ENCODE assay signal across 1 cellular context in genomic region chr17:6713130-6713917, GRCh38.
A peak's percentile ranks its signal among the peaks of the same experiment; 100 is the strongest.
TF ChIP-seq lines count a peak whose summit lies in the region.

TSS of gene SLC13A5 (minus strand) at chr17:6713369. CDS start at chr17:6713333, 36 bp downstream.

TF ChIP-seq in HepG2, 621 proteins besides CTCF, POLR2A, EP300 and RAD21 (continued from another document and continues in another):
- TF ChIP-seq NFRKB (IDR thresholded peaks at IDR 0.05) (no peak), ZNF713 (CRISPR knock-in tag; IDR thresholded peaks at IDR 0.05) (no peak), ZHX1 (CRISPR knock-in tag; IDR thresholded peaks at IDR 0.05; ENCODE audit: low read depth) (no peak), ZNF691 (CRISPR knock-in tag; IDR thresholded peaks at IDR 0.05; ENCODE audit: borderline replicate concordance, low read depth) (0 out of 2 replicates have a peak, but pooled peaks have one; percentile 37), KLF16 (CRISPR knock-in tag; IDR thresholded peaks at IDR 0.05) (peak in 1 of 2 experiments; percentile 78; a peak in 2 of 4 replicates), MAFG (CRISPR knock-in tag; IDR thresholded peaks at IDR 0.05) (no peak), MED8 (CRISPR knock-in tag; IDR thresholded peaks at IDR 0.05; ENCODE audit: insufficient replicate concordance) (peak; percentile 65), ZNF761 (CRISPR knock-in tag; conservative IDR thresholded peaks at IDR 0.05) (no peak; the same call in 1 of the 2 replicates), HNF4G (IDR thresholded peaks at IDR 0.05; ENCODE audit: borderline replicate concordance, low read depth, low read length) (peak; percentile 61; the same call in 1 of the 2 replicates), HNF4G (CRISPR knock-in tag; IDR thresholded peaks at IDR 0.05; ENCODE audit: borderline replicate concordance, low read depth) (no peak), RCOR2 (CRISPR knock-in tag; IDR thresholded peaks at IDR 0.05) (no peak), HNRNPUL1 (IDR thresholded peaks at IDR 0.05; ENCODE audit: low read depth, low read length) (no peak), ZNF292 (CRISPR knock-in tag; IDR thresholded peaks at IDR 0.05; ENCODE audit: borderline replicate concordance, low read depth) (peak; percentile 39; the same call in 1 of the 2 replicates), ZNF615 (CRISPR knock-in tag; IDR thresholded peaks at IDR 0.05; ENCODE audit: borderline replicate concordance) (no peak), MAFK (conservative IDR thresholded peaks at IDR 0.05 in 1 of 2, IDR thresholded peaks at IDR 0.05 in 1 of 2; ENCODE audit: low read length in 2 of 2) (no peak), ZNF362 (CRISPR knock-in tag; IDR thresholded peaks at IDR 0.05; ENCODE audit: borderline replicate concordance) (peak; percentile 41; the same call in 1 of the 2 replicates), CEBPG (CRISPR knock-in tag; IDR thresholded peaks at IDR 0.05) (no peak), ZNF230 (CRISPR knock-in tag; IDR thresholded peaks at IDR 0.05) (peak; percentile 80; the same call in 1 of the 2 replicates), MYNN (CRISPR knock-in tag; IDR thresholded peaks at IDR 0.05; ENCODE audit: low read depth) (no peak), RFX5 (IDR thresholded peaks at IDR 0.05; ENCODE audit: low read depth, low read length) (no peak), ZSCAN25 (CRISPR knock-in tag; IDR thresholded peaks at IDR 0.05) (peak; percentile 61; the same call in 1 of the 2 replicates), ZNF407 (CRISPR knock-in tag; IDR thresholded peaks at IDR 0.05; ENCODE audit: not compliant biosample characterization) (peak; percentile 74), ZNF12 (CRISPR knock-in tag; IDR thresholded peaks at IDR 0.05) (no peak), TRIM24 (CRISPR knock-in tag; IDR thresholded peaks at IDR 0.05) (no peak), ZSCAN21 (CRISPR knock-in tag; IDR thresholded peaks at IDR 0.05; ENCODE audit: borderline replicate concordance) (peak; percentile 79), NFKB2 (CRISPR knock-in tag; IDR thresholded peaks at IDR 0.05; ENCODE audit: borderline replicate concordance) (peak; percentile 87; the same call in 1 of the 2 replicates), ZFP37 (CRISPR knock-in tag; IDR thresholded peaks at IDR 0.05; ENCODE audit: borderline replicate concordance) (0 out of 2 replicates have a peak, but pooled peaks have one; percentile 68), ATRX (CRISPR knock-in tag; IDR thresholded peaks at IDR 0.05; ENCODE audit: borderline replicate concordance) (no peak), MTA3 (CRISPR knock-in tag; IDR thresholded peaks at IDR 0.05) (no peak), SNAPC5 (CRISPR knock-in tag; IDR thresholded peaks at IDR 0.05; ENCODE audit: borderline replicate concordance) (peak; percentile 47; the same call in 1 of the 2 replicates), ZNF260 (CRISPR knock-in tag; IDR thresholded peaks at IDR 0.05; ENCODE audit: borderline replicate concordance, low read depth) (no peak), TEF (CRISPR knock-in tag; IDR thresholded peaks at IDR 0.05) (no peak), TP53 (CRISPR knock-in tag; conservative IDR thresholded peaks at IDR 0.05) (0 out of 2 replicates have a peak, but pooled peaks have one; percentile 29), THAP11 (CRISPR knock-in tag; IDR thresholded peaks at IDR 0.05) (0 out of 2 replicates have a peak, but pooled peaks have one; percentile 44)
- TF ChIP-seq, protein P1, sequence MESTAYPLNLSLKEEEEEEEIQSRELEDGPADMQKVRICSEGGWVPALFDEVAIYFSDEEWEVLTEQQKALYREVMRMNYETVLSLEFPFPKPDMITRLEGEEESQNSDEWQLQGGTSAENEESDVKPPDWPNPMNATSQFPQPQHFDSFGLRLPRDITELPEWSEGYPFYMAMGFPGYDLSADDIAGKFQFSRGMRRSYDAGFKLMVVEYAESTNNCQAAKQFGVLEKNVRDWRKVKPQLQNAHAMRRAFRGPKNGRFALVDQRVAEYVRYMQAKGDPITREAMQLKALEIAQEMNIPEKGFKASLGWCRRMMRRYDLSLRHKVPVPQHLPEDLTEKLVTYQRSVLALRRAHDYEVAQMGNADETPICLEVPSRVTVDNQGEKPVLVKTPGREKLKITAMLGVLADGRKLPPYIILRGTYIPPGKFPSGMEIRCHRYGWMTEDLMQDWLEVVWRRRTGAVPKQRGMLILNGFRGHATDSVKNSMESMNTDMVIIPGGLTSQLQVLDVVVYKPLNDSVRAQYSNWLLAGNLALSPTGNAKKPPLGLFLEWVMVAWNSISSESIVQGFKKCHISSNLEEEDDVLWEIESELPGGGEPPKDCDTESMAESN (CRISPR knock-in tag; conservative IDR thresholded peaks at IDR 0.05) = no peak; the same call in 1 of the 2 replicates
- TF ChIP-seq, protein P2, sequence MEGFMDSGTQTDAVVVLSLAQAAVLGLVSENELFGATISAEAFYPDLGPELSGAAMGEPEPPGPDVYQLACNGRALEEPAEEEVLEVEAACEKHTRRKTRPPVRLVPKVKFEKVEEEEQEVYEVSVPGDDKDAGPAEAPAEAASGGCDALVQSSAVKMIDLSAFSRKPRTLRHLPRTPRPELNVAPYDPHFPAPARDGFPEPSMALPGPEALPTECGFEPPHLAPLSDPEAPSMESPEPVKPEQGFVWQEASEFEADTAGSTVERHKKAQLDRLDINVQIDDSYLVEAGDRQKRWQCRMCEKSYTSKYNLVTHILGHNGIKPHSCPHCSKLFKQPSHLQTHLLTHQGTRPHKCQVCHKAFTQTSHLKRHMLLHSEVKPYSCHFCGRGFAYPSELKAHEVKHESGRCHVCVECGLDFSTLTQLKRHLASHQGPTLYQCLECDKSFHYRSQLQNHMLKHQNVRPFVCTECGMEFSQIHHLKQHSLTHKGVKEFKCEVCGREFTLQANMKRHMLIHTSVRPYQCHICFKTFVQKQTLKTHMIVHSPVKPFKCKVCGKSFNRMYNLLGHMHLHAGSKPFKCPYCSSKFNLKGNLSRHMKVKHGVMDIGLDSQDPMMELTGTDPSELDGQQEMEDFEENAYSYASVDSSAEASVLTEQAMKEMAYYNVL (CRISPR knock-in tag; IDR thresholded peaks at IDR 0.05; ENCODE audit: borderline replicate concordance) = no peak; the same call in 1 of the 2 replicates
- TF ChIP-seq, protein P3, sequence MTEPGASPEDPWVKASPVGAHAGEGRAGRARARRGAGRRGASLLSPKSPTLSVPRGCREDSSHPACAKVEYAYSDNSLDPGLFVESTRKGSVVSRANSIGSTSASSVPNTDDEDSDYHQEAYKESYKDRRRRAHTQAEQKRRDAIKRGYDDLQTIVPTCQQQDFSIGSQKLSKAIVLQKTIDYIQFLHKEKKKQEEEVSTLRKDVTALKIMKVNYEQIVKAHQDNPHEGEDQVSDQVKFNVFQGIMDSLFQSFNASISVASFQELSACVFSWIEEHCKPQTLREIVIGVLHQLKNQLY (CRISPR knock-in tag; IDR thresholded peaks at IDR 0.05) = peak; percentile 19; the same call in 1 of the 2 replicates
- TF ChIP-seq, protein P4, sequence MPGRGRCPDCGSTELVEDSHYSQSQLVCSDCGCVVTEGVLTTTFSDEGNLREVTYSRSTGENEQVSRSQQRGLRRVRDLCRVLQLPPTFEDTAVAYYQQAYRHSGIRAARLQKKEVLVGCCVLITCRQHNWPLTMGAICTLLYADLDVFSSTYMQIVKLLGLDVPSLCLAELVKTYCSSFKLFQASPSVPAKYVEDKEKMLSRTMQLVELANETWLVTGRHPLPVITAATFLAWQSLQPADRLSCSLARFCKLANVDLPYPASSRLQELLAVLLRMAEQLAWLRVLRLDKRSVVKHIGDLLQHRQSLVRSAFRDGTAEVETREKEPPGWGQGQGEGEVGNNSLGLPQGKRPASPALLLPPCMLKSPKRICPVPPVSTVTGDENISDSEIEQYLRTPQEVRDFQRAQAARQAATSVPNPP (CRISPR knock-in tag; IDR thresholded peaks at IDR 0.05) = 0 out of 2 replicates have a peak, but pooled peaks have one; percentile 32
